25 cellular contexts compared by ENCODE assay signal in the genomic region with DNA sequence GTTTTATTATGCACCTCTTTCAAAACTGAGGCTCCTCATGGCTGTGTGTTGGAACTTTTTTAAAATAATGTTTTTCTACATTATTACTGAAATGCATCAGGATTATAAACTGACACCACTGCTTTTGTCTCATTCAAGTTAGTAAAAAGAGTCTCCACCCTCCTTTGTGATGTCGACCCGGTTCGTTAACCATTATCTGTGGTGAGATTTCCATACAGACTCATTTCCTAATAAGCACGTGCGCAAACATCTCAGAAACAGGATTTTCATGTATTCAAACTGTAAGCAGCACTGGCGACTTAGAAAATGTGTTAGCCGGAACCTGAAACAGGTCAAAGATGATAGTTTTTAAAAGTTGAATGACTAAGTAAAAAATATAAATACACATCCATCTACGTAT.
"Had no signal": no experiment of that assay in that cellular context is flagged by ENCODE, and none has a peak within 500 bp of the region (broad histone marks: within the 10 kb centered on the region; RNA-seq: fewer than 3 reads in every experiment).

No MANE protein-coding gene starts in this region.

- ATAC-seq: HepG2, Right ventricle myocardium inferior, SK-N-SH treated with all-trans-retinoic acid at 6 μM for 48 hours had no signal

- H3K27ac ChIP-seq: PC-9, Peyer's patch, SJCRH30 had no signal

- DNase-seq: IMR-90, Karpas-422, KG1, MG63, NCI-H1092, NCI-H1105 treated with DMSO at 0.1 percent for 48 hours, NCI-H1417 treated with DMSO at 0.1 percent for 48 hours, NCI-H146, NCI-H1694 treated with DMSO at 0.1 percent for 48 hours, NCI-H1930, NCI-H2081, NCI-H2171, NCI-H226, NCI-H446 treated with DMSO at 0.1 percent for 48 hours, NCI-H510A treated with DMSO at 0.1 percent for 48 hours, NCI-H69, NCI-H774, OCI-M1, PC-9, Peyer's patch, SHP77 treated with DMSO at 0.1 percent for 48 hours, SJCRH30 had no signal

- H3K36me3 ChIP-seq: Peyer's patch had no signal

- H3K4me3 ChIP-seq: MG63, PC-9, Peyer's patch, SJCRH30 had no signal

- H3K4me1 ChIP-seq: Peyer's patch, SJCRH30 had no signal

- H3K4me2 ChIP-seq: PC-9 had no signal

- H3K27me3 ChIP-seq: MG63, Peyer's patch, SJCRH30 had no signal

- H2AFZ ChIP-seq: PC-9 had no signal

- H3K9me3 ChIP-seq: MG63, Peyer's patch, SJCRH30 had no signal
